Comparison of ENCODE assay signal across 8 cellular contexts in the genomic region with DNA sequence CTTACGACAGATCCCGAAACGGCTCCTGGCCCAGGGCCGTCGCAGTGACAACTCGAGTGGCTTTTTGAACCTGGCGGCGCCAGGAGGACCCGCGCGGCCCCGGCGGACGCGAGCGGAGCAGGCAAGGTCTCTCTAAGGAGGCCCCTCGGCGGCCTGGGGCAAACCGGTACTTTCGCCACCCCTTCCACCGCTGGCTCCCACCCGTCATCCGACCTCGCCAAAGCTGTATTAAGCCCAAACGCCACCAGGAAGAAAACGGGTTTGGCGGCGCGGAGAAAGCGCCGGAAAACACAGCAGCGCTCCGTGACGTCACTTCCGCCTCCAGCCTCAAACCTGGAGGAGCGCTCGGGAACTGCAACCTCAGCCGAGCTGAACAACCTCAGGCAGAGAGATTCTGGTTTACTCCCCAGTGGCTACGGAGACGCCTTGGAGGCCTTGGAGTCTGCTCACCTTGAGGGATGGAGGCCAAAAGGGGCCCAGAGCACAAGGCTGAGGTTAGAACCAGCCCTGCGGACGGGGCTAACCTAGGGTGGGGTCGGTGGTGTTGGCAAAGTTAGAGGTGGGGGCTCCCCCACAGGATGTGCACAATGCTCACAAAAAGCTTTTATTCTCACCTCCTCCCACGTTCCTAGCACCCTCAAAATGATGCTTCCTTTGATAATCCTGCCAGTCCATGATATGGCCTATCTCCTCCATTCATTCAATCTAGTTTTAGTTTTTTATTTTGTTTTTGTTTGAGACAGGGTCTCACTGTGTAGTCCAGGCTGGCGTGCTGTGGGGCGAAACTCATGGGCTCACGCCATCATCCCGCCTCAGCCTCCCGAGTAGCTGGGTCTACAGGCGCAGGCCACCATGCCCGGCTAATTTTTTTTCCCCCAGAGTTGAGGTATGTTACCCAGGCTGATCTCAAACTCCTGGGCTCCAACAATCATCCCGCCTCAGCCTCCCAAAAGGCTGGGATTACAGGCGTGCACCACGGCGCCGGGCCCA. TPM values are rescaled to one million over a fixed set of nuclear protein-coding genes. Genes with fewer than 3 reads are reported as not detected.
DNase-seq lines count a peak whose midpoint lies in the region; ATAC-seq and TF ChIP-seq lines count a peak whose summit lies in the region.

A gene (minus strand): TSS at position 295 of the 990 bp plus-strand sequence. CDS start 15,484 bp downstream, outside the sequence.

- H3K4me2 ChIP-seq in GM23338 = peak within 1 kb of the TSS; percentile 89

- peaks cover 21% of the 10 kb centered on the region for H3K79me2 ChIP-seq in GM23338 (replicated peaks; ENCODE audit: insufficient read depth)

- H3K4me3 Mint-ChIP-seq in GM23338 = peak within 1 kb of the TSS; percentile 95
- peak within 1 kb of the TSS; percentile 91 for H3K4me3 Mint-ChIP-seq in activated T-helper 17 cell treated with anti-CD3 and anti-CD28 coated beads, Interleukin-2, amount 50 U/mL, for 72 hours
- peak within 1 kb of the TSS; percentile 90 for H3K4me3 Mint-ChIP-seq in natural killer cell treated with Interleukin-12 subunit alpha and Interleukin-12 subunit beta and Interleukin-15 and Interleukin-18, amount 100 ng/mL, for 72 hours

- H3K4me3 ChIP-seq in GM23338 (peak within 1 kb of the TSS; percentile 80), fibroblast of pulmonary artery (replicated peaks; ENCODE audit: low read depth, low read length) (peak within 1 kb of the TSS; percentile 88)

- TF ChIP-seq CTCF in GM23338 (conservative IDR thresholded peaks at IDR 0.05; ENCODE audit: low read depth in 2 of 2) (peak; percentile 25 to 46; a peak in 3 of 4 replicates), LNCAP (IDR thresholded peaks at IDR 0.05) (peak; percentile 52), fibroblast of pulmonary artery (IDR thresholded peaks at IDR 0.05; ENCODE audit: low read length, missing control alignments) (peak; percentile 61)

- peaks cover 3% of the 10 kb centered on the region for H3K27me3 Mint-ChIP-seq in GM23338 (ENCODE audit: insufficient read depth, low read depth, poor library complexity)
- no peaks in the 10 kb centered on the region for H3K27me3 Mint-ChIP-seq in activated T-helper 17 cell treated with anti-CD3 and anti-CD28 coated beads, Interleukin-2, amount 50 U/mL, for 72 hours
- no peaks in the 10 kb centered on the region for H3K27me3 Mint-ChIP-seq in natural killer cell treated with Interleukin-12 subunit alpha and Interleukin-12 subunit beta and Interleukin-15 and Interleukin-18, amount 100 ng/mL, for 72 hours

- peak; percentile 93 for ATAC-seq in GM23338
- peak; percentile 95 for ATAC-seq in activated T-helper 17 cell treated with anti-CD3 and anti-CD28 coated beads, Interleukin-2, amount 50 U/mL, for 72 hours (replicated peaks)
- ATAC-seq in natural killer cell treated with Interleukin-12 subunit alpha and Interleukin-12 subunit beta and Interleukin-15 and Interleukin-18, amount 100 ng/mL, for 72 hours = peak; percentile 90 to 93
- peak; percentile 89 for ATAC-seq in stimulated activated naive CD8-positive, alpha-beta T cell treated with anti-CD3 and anti-CD28 coated beads, Interleukin-15, Interleukin-2, amounts not matched to agents 100 U/mL and 50 U/mL, for 24 hours

- peaks cover 6% of the 10 kb centered on the region; the same call in 2 of the 3 replicates for H3K4me1 Mint-ChIP-seq in GM23338
- peaks cover 19% of the 10 kb centered on the region for H3K4me1 Mint-ChIP-seq in activated T-helper 17 cell treated with anti-CD3 and anti-CD28 coated beads, Interleukin-2, amount 50 U/mL, for 72 hours
- peaks cover 28 to 34% of the 10 kb centered on the region in 2 donors for H3K4me1 Mint-ChIP-seq in natural killer cell treated with Interleukin-12 subunit alpha and Interleukin-12 subunit beta and Interleukin-15 and Interleukin-18, amount 100 ng/mL, for 72 hours (ENCODE audit: low read depth in 2 of 2)

- H4K20me1 ChIP-seq in GM23338 (replicated peaks; ENCODE audit: insufficient read depth) = no peaks in the 10 kb centered on the region

- peaks cover 22% of the 10 kb centered on the region for H3K9me3 Mint-ChIP-seq in GM23338
- no peaks in the 10 kb centered on the region for H3K9me3 Mint-ChIP-seq in activated T-helper 17 cell treated with anti-CD3 and anti-CD28 coated beads, Interleukin-2, amount 50 U/mL, for 72 hours
- H3K9me3 Mint-ChIP-seq in natural killer cell treated with Interleukin-12 subunit alpha and Interleukin-12 subunit beta and Interleukin-15 and Interleukin-18, amount 100 ng/mL, for 72 hours = no peaks in the 10 kb centered on the region

- peak within 1 kb of the TSS; percentile 89; the same call in 1 of the 2 replicates for H2AFZ ChIP-seq in GM23338

- H3K27ac ChIP-seq in GM23338 (ENCODE audit: low read depth) = peak within 1 kb of the TSS; percentile 92

- H3K9me2 ChIP-seq in GM23338 (ENCODE audit: insufficient read depth) = no peaks in the 10 kb centered on the region

- peaks cover 32% of the 10 kb centered on the region for H3K36me3 Mint-ChIP-seq in GM23338 (ENCODE audit: low read depth)
- H3K36me3 Mint-ChIP-seq in activated T-helper 17 cell treated with anti-CD3 and anti-CD28 coated beads, Interleukin-2, amount 50 U/mL, for 72 hours (ENCODE audit: low read depth) = peaks cover 54% of the 10 kb centered on the region
- peaks cover 25% of the 10 kb centered on the region for H3K36me3 Mint-ChIP-seq in natural killer cell treated with Interleukin-12 subunit alpha and Interleukin-12 subunit beta and Interleukin-15 and Interleukin-18, amount 100 ng/mL, for 72 hours

- DNase-seq in EH (ENCODE audit: low read depth) (peak; percentile 90), GM23338 (ENCODE audit: low spot score) (peak; percentile 98), RPMI8226 (peak; percentile 95), fibroblast of pulmonary artery (ENCODE audit: low read depth) (peak; percentile 94)
- DNase-seq in natural killer cell treated with Interleukin-12 subunit alpha and Interleukin-12 subunit beta and Interleukin-15 and Interleukin-18, amount 100 ng/mL, for 72 hours (ENCODE audit: low spot score) = peak; percentile 93
- peak; percentile 93 for DNase-seq in stimulated activated naive CD8-positive, alpha-beta T cell treated with anti-CD3 and anti-CD28 coated beads, Interleukin-15, Interleukin-2, amounts not matched to agents 100 U/mL and 50 U/mL, for 24 hours

- H3K36me3 ChIP-seq in GM23338 (ENCODE audit: insufficient read depth) = 0 out of 2 replicates have a peak, but pooled peaks cover 3% of the 10 kb centered on the region

- H3K27ac Mint-ChIP-seq in GM23338 = peak within 1 kb of the TSS; percentile 98
- H3K27ac Mint-ChIP-seq in activated T-helper 17 cell treated with anti-CD3 and anti-CD28 coated beads, Interleukin-2, amount 50 U/mL, for 72 hours = peak within 1 kb of the TSS; percentile 97
- H3K27ac Mint-ChIP-seq in natural killer cell treated with Interleukin-12 subunit alpha and Interleukin-12 subunit beta and Interleukin-15 and Interleukin-18, amount 100 ng/mL, for 72 hours = peak within 1 kb of the TSS; percentile 84 to 95

- H3K4me1 ChIP-seq in GM23338 (ENCODE audit: insufficient read depth) = peaks cover 5% of the 10 kb centered on the region; the same call in 1 of the 2 replicates

- H3F3A ChIP-seq in GM23338 (replicated peaks; ENCODE audit: low read depth) = no peaks in the 10 kb centered on the region

- H3K27me3 ChIP-seq in GM23338 (ENCODE audit: insufficient read depth) = no peaks in the 10 kb centered on the region

TF ChIP-seq in GM23338, 12 proteins besides CTCF, POLR2A, EP300 and RAD21:
- TF ChIP-seq POLR2AphosphoS5 (IDR thresholded peaks at IDR 0.05; ENCODE audit: low read depth) (peak; percentile 70; the same call in 1 of the 2 replicates), STAT1 (IDR thresholded peaks at IDR 0.05; ENCODE audit: unreplicated experiment) (no peak), EZH2phosphoT487 (IDR thresholded peaks at IDR 0.05; ENCODE audit: unreplicated experiment) (no peak), CREB1 (CRISPR knock-in tag; IDR thresholded peaks at IDR 0.05; ENCODE audit: low read depth) (peak; percentile 98), EZH2 (IDR thresholded peaks at IDR 0.05; ENCODE audit: low read depth, unreplicated experiment) (no peak), JUNB (IDR thresholded peaks at IDR 0.05; ENCODE audit: unreplicated experiment) (no peak), ZNF331 (CRISPR knock-in tag; IDR thresholded peaks at IDR 0.05; ENCODE audit: low read depth) (no peak)
- TF ChIP-seq, protein P1, sequence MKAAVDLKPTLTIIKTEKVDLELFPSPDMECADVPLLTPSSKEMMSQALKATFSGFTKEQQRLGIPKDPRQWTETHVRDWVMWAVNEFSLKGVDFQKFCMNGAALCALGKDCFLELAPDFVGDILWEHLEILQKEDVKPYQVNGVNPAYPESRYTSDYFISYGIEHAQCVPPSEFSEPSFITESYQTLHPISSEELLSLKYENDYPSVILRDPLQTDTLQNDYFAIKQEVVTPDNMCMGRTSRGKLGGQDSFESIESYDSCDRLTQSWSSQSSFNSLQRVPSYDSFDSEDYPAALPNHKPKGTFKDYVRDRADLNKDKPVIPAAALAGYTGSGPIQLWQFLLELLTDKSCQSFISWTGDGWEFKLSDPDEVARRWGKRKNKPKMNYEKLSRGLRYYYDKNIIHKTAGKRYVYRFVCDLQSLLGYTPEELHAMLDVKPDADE (IDR thresholded peaks at IDR 0.05) = peak; percentile 33; the same call in 1 of the 2 replicates

RNA-seq across cellular contexts. Expression of the gene that starts here (rescaled TPM):
- total RNA-seq in GM23338 (2014; rRNA removed; shearing (Covaris generic)) = 12.0 and 13.9 TPM in 2 replicates
- 11.0 and 12.7 TPM in 2 replicates for polyA plus RNA-seq in GM23338 (2016; fragmentation: Nextera tagmentation; extraction: Ambion mirVana)
- total RNA-seq in activated T-helper 17 cell treated with anti-CD3 and anti-CD28 coated beads, Interleukin-2, amount 50 U/mL, for 72 hours = 10 to 100 TPM; 24.7 to 26.1 TPM
- total RNA-seq in natural killer cell treated with Interleukin-12 subunit alpha and Interleukin-12 subunit beta and Interleukin-15 and Interleukin-18, amount 100 ng/mL, for 72 hours = 10 to 100 TPM; 39.9 to 40.5 TPM

Comparison
In these comparisons a context has a peak if more than half of its experiments do, and no peak if none do; other contexts are left out.
1. Peak in every context shown above with its lines: DNase-seq, ATAC-seq, H3K4me3 ChIP-seq and H3K27ac ChIP-seq.